Comparison of ENCODE assay signal across 18 cellular contexts in the genomic region with DNA sequence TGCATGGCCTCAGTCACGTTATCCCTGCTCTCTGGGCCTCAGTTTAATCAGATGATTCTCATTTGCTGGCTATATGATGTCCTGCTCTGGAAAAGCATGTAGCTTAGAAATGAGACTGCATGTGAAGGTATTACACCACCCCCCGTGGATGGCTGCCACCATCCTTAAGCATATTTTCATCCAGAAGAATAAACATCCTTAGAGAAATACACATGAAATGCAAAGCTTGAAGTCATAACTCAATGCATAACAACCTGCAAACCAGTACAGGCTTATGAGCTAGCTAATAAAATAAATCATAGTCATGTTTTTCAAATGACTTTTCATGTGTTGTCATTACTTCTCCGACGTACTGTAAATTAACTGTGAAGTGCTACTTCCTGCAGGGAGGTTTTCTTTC. TPM values are rescaled to one million over a fixed set of nuclear protein-coding genes. Genes with fewer than 3 reads are reported as not detected.
DNase-seq lines count a peak whose midpoint lies in the region; FAIRE-seq and TF ChIP-seq lines count a peak whose summit lies in the region.
"Had no signal": no experiment of that assay in that cellular context is flagged by ENCODE, and none has a peak within 500 bp of the region (broad histone marks: within the 10 kb centered on the region; RNA-seq: fewer than 3 reads in every experiment).

No MANE protein-coding gene starts in this region.

- intact Hi-C loops in PC-9 (cut with micrococcal nuclease; ENCODE audit: unreplicated experiment) (loop anchor here (10.0 kb wide), 1 partner anchor 78 kb away; no protein-coding TSS in a partner anchor), head of caudate nucleus (cut with DNase I) (no loop called here)

- H3K79me2 ChIP-seq in hepatocyte (no peaks in the 10 kb centered on the region), PC-9 (ENCODE audit: low read depth) (no peaks in the 10 kb centered on the region)

- peaks cover 1% of the 10 kb centered on the region; the same call in 1 of the 2 replicates for H3K27me3 Mint-ChIP-seq in HFFc6 (ENCODE audit: insufficient read depth)
- H3K27me3 Mint-ChIP-seq in type B pancreatic cell, result peaks cover 8% of the 10 kb centered on the region
- H3K27me3 Mint-ChIP-seq: B cell had no signal

- H3K27ac ChIP-seq in hepatocyte (peak overlapping the region; percentile 65), PC-9 (no peak overlapping the region)

- CTCF ChIA-PET in PC-9 (lab: Charles Lee), result interaction anchor here (0.5 to 0.7 kb wide), 2 partner anchors 982 to 1656 kb away, joined by 4 to 10 read pairs; no protein-coding TSS in a partner anchor

- H3K9me2 ChIP-seq in hepatocyte (replicated peaks; ENCODE audit: insufficient read depth), result no peaks in the 10 kb centered on the region
- H3K9me2 ChIP-seq in PC-9 (ENCODE audit: insufficient read depth), result no peaks in the 10 kb centered on the region

- H3K4me1 Mint-ChIP-seq in HFFc6 (ENCODE audit: low read depth), result peaks cover 32% of the 10 kb centered on the region
- peaks cover 15% of the 10 kb centered on the region for H3K4me1 Mint-ChIP-seq in type B pancreatic cell (ENCODE audit: unreplicated experiment)
- H3K4me1 Mint-ChIP-seq: CD4-positive, CD25-positive, alpha-beta regulatory T cell had no signal

- no TSS peak for BruUV-seq in PC-9 (replicated peaks; lab: Mats Ljungman, UMichigan)

- DNase-seq in HFFc6 (no peak), bronchial epithelial cell (ENCODE audit: low read depth) (peak; percentile 6), hepatocyte (ENCODE audit: low spot score) (no peak), type B pancreatic cell (ENCODE audit: extremely low spot score, unreplicated experiment) (no peak), PC-9 (no peak), NCI-H2081 treated with DMSO at 0.1 percent for 48 hours (lab: John Stamatoyannopoulos, UW) (no peak), head of caudate nucleus (no peak)
- DNase-seq: Caco-2; CD4-positive, CD25-positive, alpha-beta regulatory T cell; NCI-H1048; NCI-H1436 treated with DMSO at 0.1 percent for 48 hours; NCI-H2029 treated with DMSO at 0.1 percent for 48 hours; NCI-H510A treated with DMSO at 0.1 percent for 48 hours; Right ventricle myocardium superior had no signal

- no peak for TF ChIP-seq CTCF in HFFc6 (IDR thresholded peaks at IDR 0.05)
- TF ChIP-seq CTCF in bronchial epithelial cell (IDR thresholded peaks at IDR 0.05; ENCODE audit: insufficient read depth, low read length, severe bottlenecking), result no peak
- no peak for TF ChIP-seq CTCF in hepatocyte (IDR thresholded peaks at IDR 0.05; ENCODE audit: poor library complexity)
- TF ChIP-seq CTCF in type B pancreatic cell (conservative IDR thresholded peaks at IDR 0.05), result no peak
- no peak for TF ChIP-seq CTCF in PC-9 (conservative IDR thresholded peaks at IDR 0.05)

- H3K27ac Mint-ChIP-seq in HFFc6, result peak overlapping the region; percentile 55
- peak overlapping the region; percentile 61 for H3K27ac Mint-ChIP-seq in type B pancreatic cell
- H3K27ac Mint-ChIP-seq: B cell; CD4-positive, CD25-positive, alpha-beta regulatory T cell had no signal

- H3F3A ChIP-seq in PC-9 (ENCODE audit: insufficient read depth, low read depth), result no peaks in the 10 kb centered on the region

- 53% methylated on average over 4 of the region's 4 CpGs for WGBS in hepatocyte (ENCODE audit: low lambda C conversion rate, missing lambda C conversion rate)

- H2AFZ ChIP-seq in hepatocyte, result no peak overlapping the region
- no peak overlapping the region for H2AFZ ChIP-seq in PC-9

- no peaks in the 10 kb centered on the region for H3K9me3 Mint-ChIP-seq in HFFc6
- no peaks in the 10 kb centered on the region for H3K9me3 Mint-ChIP-seq in type B pancreatic cell

- no peaks in the 10 kb centered on the region for H3K9me3 ChIP-seq in hepatocyte (ENCODE audit: low read depth)
- no peaks in the 10 kb centered on the region; the same call in 1 of the 2 replicates for H3K9me3 ChIP-seq in PC-9 (ENCODE audit: insufficient read depth, low read depth)
- H3K9me3 ChIP-seq: Caco-2 had no signal

- no peaks in the 10 kb centered on the region for H3K36me3 ChIP-seq in bronchial epithelial cell (ENCODE audit: control insufficient read depth, insufficient read depth, low read length)
- H3K36me3 ChIP-seq in hepatocyte (replicated peaks; ENCODE audit: insufficient read depth, low read depth), result no peaks in the 10 kb centered on the region
- H3K36me3 ChIP-seq in PC-9 (ENCODE audit: low read depth), result no peaks in the 10 kb centered on the region

- H3K4me2 ChIP-seq in hepatocyte (no peak overlapping the region), PC-9 (no peak overlapping the region)

- H3K27me3 ChIP-seq in bronchial epithelial cell (ENCODE audit: control insufficient read depth, insufficient read depth, low read length), result no peaks in the 10 kb centered on the region
- no peaks in the 10 kb centered on the region for H3K27me3 ChIP-seq in hepatocyte
- no peaks in the 10 kb centered on the region for H3K27me3 ChIP-seq in PC-9 (ENCODE audit: insufficient read depth, low read depth)

- no peak for FAIRE-seq in bronchial epithelial cell (lab: Jason Lieb, UNC)
- FAIRE-seq: H54, HepG2, RCC 7860 had no signal

- H3K4me3 ChIP-seq in bronchial epithelial cell (ENCODE audit: low read depth, low read length), result no peak overlapping the region
- H3K4me3 ChIP-seq in hepatocyte, result no peak overlapping the region
- H3K4me3 ChIP-seq in PC-9, result no peak overlapping the region

- POLR2A ChIA-PET in PC-9 (lab: Charles Lee; ENCODE audit: unreplicated experiment), result no interaction called here

- H4K20me1 ChIP-seq in hepatocyte (ENCODE audit: insufficient read depth, poor library complexity, severe bottlenecking) (no peaks in the 10 kb centered on the region), PC-9 (ENCODE audit: insufficient read depth) (no peaks in the 10 kb centered on the region)

- H3K36me3 Mint-ChIP-seq in HFFc6 (ENCODE audit: low read depth) (no peaks in the 10 kb centered on the region), type B pancreatic cell (no peaks in the 10 kb centered on the region)

- H3K4me3 Mint-ChIP-seq in HFFc6, result no peak overlapping the region
- H3K4me3 Mint-ChIP-seq in type B pancreatic cell, result no peak overlapping the region
- H3K4me3 Mint-ChIP-seq: B cell; CD4-positive, CD25-positive, alpha-beta regulatory T cell had no signal

- H3K4me1 ChIP-seq in hepatocyte (ENCODE audit: insufficient read depth) (peaks cover 5% of the 10 kb centered on the region), PC-9 (replicated peaks; ENCODE audit: insufficient read depth) (no peaks in the 10 kb centered on the region)
- H3K4me1 ChIP-seq: Caco-2 had no signal

RNA-seq across cellular contexts. Expression of a gene that starts 37.6 kb away (rescaled TPM):
- total RNA-seq in HFFc6 (2021; fragmentation: NEBNext Ultra II Directional; extraction: Animal tissue kit (Norgen Biotek cat#: 25700)), result 10 to 100 TPM in 1 of 6 experiments, 1 to 10 TPM in 5; 7.6 to 10.1 (median 8.7) TPM
- 13.4 and 16.6 TPM in 2 replicates for total RNA-seq in bronchial epithelial cell
- total RNA-seq in hepatocyte, result 16.6 and 20.5 TPM in 2 replicates
- 13.7 and 17.8 TPM in 2 replicates for polyA plus RNA-seq in hepatocyte
- 16.7 and 26.4 TPM in 2 replicates for total RNA-seq in type B pancreatic cell (ENCODE audit: low replicate concordance)
- 24.2 and 27.3 TPM in 2 replicates for total RNA-seq in PC-9 (2021)

RNA-seq across cellular contexts. Expression of a gene that starts 47.1 kb away (rescaled TPM):
- total RNA-seq in HFFc6 (2021; fragmentation: NEBNext Ultra II Directional; extraction: Animal tissue kit (Norgen Biotek cat#: 25700)), result 100 to 1,000 TPM; 103 to 144 (median 138) TPM
- 60.4 and 111 TPM in 2 replicates for total RNA-seq in bronchial epithelial cell
- 130 and 152 TPM in 2 replicates for total RNA-seq in hepatocyte
- 89.0 and 113 TPM in 2 replicates for polyA plus RNA-seq in hepatocyte
- total RNA-seq in type B pancreatic cell (ENCODE audit: low replicate concordance), result 20.1 and 32.8 TPM in 2 replicates
- total RNA-seq in PC-9 (2021), result 80.2 and 89.7 TPM in 2 replicates
